In the genomic region with DNA sequence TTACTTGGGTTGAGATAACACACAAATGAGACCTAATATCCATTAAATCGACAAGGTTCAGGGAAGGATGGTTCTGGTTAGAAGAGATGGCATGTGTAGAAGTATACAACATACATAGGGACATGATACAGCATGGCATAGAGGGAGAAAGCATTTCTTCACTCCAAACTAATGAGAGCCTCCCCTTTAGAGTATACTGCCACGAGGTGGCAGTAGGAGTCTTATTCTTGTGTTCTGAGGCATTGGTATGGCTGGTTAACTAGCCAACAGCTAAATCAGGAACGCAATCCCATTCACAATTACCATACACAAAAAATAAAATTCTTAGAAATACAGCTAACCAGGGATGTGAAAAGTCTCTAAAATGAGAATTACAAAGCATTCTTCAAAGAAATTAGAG, we compare ENCODE assay signal across 8 cellular contexts. TPM values are rescaled to one million over a fixed set of nuclear protein-coding genes. Genes with fewer than 3 reads are reported as not detected.
A peak's percentile ranks its signal among the peaks of the same experiment; 100 is the strongest.
DNase-seq lines count a peak whose midpoint lies in the region; ATAC-seq and TF ChIP-seq lines count a peak whose summit lies in the region.

No MANE protein-coding gene starts in this region.

- no peaks in the 10 kb centered on the region for H3K27me3 ChIP-seq in foreskin keratinocyte

- ATAC-seq in foreskin keratinocyte (peak; percentile 58), GM18873 (IDR thresholded peaks at IDR 0.05; ENCODE audit: low FRiP score, unreplicated experiment) (no peak)

- H3K4me1 ChIP-seq in foreskin keratinocyte = no peaks in the 10 kb centered on the region

- peak; percentile 62 for TF ChIP-seq CTCF in foreskin keratinocyte (conservative IDR thresholded peaks at IDR 0.05)

- H3K27ac ChIP-seq in foreskin keratinocyte = no peak overlapping the region

- DNase-seq in AG08396 (ENCODE audit: low spot score) = peak; percentile 14
- DNase-seq in GM03348 (ENCODE audit: low spot score) = peak; percentile 7
- peak; percentile 38 for DNase-seq in NCI-H1105 treated with DMSO at 0.1 percent for 48 hours (lab: John Stamatoyannopoulos, UW)
- peak; percentile 22 for DNase-seq in activated CD4-positive, alpha-beta T cell treated with anti-CD3 and anti-CD28 coated beads, Interleukin-2, amount 50 U/mL, for 1 hour
- peak in 1 of 2 donors; percentile 37 for DNase-seq in foreskin keratinocyte
- DNase-seq in stimulated activated CD4-positive, alpha-beta T cell treated with anti-CD3 and anti-CD28 coated beads, Interleukin-12 subunit alpha, Interleukin-12 subunit beta, amount 100 ng/mL, for 48 hours (ENCODE audit: low read depth in 2 of 3, low spot score in 1 of 3) = peak in 2 of 3 donors; percentile 3 to 25
- no peak for DNase-seq in NK-92 treated with Interleukin-12 subunit alpha and Interleukin-12 subunit beta, amount 100 ng/mL, for 24 hours (lab: John Stamatoyannopoulos, UW)

RNA-seq across cellular contexts. Expression of a gene that starts 29.1 kb away (rescaled TPM):
- 2.0 and 4.1 TPM in 2 replicates for total RNA-seq in foreskin keratinocyte
- 1.3 and 2.4 TPM in 2 replicates for polyA plus RNA-seq in foreskin keratinocyte
